Comparison of ENCODE assay signal across 1 cellular context in the genomic region with DNA sequence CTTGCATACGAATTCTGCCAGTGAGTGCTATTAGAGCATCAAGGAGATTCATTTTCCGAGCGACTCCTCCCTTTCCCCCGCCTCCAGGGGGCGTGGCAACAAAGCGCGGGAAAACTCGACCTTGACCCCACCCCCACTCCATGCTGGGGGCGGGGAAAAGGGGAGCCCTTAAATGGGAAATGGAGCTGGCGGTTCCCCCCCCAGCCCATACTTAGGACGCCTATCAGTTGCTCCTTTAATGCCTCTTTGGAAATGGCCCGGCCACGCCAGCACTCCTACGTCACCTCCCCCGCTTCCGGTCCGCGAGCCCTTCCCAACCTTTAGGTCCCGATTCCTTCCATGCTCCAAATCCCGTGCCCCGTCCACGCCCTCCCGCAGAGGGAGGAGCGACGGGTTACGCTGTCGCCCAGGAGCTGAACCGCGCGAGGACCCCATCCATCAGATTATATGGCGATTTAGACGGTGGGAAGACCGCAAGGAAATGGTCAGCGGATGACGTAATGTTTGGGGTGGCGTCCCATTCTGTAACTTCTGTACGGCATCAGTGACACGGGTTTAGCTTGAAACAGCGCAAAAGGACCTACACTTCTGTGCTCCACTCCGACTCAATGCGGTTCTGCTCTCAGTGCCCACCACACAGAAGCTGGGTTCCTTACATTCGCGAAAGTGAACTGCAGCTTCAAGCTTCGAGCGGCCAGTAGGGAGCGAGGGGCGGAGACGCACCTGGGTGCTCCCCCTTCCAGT.
TF ChIP-seq lines count a peak whose summit lies in the region.

No MANE protein-coding gene starts in this region.

TF ChIP-seq in HepG2, 621 proteins besides CTCF, POLR2A, EP300 and RAD21 (continued from another document and continues in another):
- peak; percentile 48; the same call in 1 of the 2 replicates for TF ChIP-seq ZNF569 (CRISPR knock-in tag; IDR thresholded peaks at IDR 0.05; ENCODE audit: borderline replicate concordance)
- TF ChIP-seq, protein P1, sequence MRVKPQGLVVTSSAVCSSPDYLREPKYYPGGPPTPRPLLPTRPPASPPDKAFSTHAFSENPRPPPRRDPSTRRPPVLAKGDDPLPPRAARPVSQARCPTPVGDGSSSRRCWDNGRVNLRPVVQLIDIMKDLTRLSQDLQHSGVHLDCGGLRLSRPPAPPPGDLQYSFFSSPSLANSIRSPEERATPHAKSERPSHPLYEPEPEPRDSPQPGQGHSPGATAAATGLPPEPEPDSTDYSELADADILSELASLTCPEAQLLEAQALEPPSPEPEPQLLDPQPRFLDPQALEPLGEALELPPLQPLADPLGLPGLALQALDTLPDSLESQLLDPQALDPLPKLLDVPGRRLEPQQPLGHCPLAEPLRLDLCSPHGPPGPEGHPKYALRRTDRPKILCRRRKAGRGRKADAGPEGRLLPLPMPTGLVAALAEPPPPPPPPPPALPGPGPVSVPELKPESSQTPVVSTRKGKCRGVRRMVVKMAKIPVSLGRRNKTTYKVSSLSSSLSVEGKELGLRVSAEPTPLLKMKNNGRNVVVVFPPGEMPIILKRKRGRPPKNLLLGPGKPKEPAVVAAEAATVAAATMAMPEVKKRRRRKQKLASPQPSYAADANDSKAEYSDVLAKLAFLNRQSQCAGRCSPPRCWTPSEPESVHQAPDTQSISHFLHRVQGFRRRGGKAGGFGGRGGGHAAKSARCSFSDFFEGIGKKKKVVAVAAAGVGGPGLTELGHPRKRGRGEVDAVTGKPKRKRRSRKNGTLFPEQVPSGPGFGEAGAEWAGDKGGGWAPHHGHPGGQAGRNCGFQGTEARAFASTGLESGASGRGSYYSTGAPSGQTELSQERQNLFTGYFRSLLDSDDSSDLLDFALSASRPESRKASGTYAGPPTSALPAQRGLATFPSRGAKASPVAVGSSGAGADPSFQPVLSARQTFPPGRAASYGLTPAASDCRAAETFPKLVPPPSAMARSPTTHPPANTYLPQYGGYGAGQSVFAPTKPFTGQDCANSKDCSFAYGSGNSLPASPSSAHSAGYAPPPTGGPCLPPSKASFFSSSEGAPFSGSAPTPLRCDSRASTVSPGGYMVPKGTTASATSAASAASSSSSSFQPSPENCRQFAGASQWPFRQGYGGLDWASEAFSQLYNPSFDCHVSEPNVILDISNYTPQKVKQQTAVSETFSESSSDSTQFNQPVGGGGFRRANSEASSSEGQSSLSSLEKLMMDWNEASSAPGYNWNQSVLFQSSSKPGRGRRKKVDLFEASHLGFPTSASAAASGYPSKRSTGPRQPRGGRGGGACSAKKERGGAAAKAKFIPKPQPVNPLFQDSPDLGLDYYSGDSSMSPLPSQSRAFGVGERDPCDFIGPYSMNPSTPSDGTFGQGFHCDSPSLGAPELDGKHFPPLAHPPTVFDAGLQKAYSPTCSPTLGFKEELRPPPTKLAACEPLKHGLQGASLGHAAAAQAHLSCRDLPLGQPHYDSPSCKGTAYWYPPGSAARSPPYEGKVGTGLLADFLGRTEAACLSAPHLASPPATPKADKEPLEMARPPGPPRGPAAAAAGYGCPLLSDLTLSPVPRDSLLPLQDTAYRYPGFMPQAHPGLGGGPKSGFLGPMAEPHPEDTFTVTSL (CRISPR knock-in tag; IDR thresholded peaks at IDR 0.05; ENCODE audit: borderline replicate concordance): no peak
- TF ChIP-seq, protein P2, sequence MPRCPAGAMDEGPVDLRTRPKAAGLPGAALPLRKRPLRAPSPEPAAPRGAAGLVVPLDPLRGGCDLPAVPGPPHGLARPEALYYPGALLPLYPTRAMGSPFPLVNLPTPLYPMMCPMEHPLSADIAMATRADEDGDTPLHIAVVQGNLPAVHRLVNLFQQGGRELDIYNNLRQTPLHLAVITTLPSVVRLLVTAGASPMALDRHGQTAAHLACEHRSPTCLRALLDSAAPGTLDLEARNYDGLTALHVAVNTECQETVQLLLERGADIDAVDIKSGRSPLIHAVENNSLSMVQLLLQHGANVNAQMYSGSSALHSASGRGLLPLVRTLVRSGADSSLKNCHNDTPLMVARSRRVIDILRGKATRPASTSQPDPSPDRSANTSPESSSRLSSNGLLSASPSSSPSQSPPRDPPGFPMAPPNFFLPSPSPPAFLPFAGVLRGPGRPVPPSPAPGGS (CRISPR knock-in tag; IDR thresholded peaks at IDR 0.05): no peak; the same call in 1 of the 2 replicates
- TF ChIP-seq ZNF451 (CRISPR knock-in tag; IDR thresholded peaks at IDR 0.05): 0 out of 2 replicates have a peak, but pooled peaks have one; percentile 33
- TF ChIP-seq SETDB1 (CRISPR knock-in tag; IDR thresholded peaks at IDR 0.05; ENCODE audit: borderline replicate concordance): no peak
- TF ChIP-seq ZNF749 (CRISPR knock-in tag; IDR thresholded peaks at IDR 0.05; ENCODE audit: borderline replicate concordance): peak; percentile 91; the same call in 1 of the 2 replicates
- TF ChIP-seq, protein P3, sequence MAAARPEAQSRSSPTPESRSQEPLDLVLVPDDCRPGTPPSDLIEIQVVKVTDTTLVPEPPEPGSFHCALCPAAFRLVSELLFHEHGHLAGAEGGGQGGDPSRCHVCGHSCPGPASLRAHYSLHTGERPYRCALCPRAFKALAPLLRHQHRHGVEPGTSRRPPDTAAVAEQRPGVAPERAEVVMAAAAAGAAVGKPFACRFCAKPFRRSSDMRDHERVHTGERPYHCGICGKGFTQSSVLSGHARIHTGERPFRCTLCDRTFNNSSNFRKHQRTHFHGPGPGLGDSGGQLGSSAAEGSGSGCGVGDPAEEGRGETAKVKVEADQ (CRISPR knock-in tag; IDR thresholded peaks at IDR 0.05; ENCODE audit: borderline replicate concordance): peak; percentile 27; the same call in 1 of the 2 replicates
- TF ChIP-seq CREM (IDR thresholded peaks at IDR 0.05): peak; percentile 88
- TF ChIP-seq CREM (CRISPR knock-in tag; IDR thresholded peaks at IDR 0.05): no peak; the same call in 1 of the 2 replicates
- TF ChIP-seq SRSF4 (IDR thresholded peaks at IDR 0.05; ENCODE audit: low read depth, low read length, poor library complexity, severe bottlenecking): no peak
- TF ChIP-seq ZNF776 (CRISPR knock-in tag; IDR thresholded peaks at IDR 0.05): no peak; the same call in 1 of the 2 replicates
- TF ChIP-seq ZNF160 (CRISPR knock-in tag; IDR thresholded peaks at IDR 0.05): peak; percentile 8; the same call in 1 of the 2 replicates
- TF ChIP-seq AGO1 (IDR thresholded peaks at IDR 0.05; ENCODE audit: low read depth, low read length, poor library complexity, severe bottlenecking): no peak
- TF ChIP-seq ATRX (CRISPR knock-in tag; IDR thresholded peaks at IDR 0.05; ENCODE audit: borderline replicate concordance): no peak
- TF ChIP-seq HOXA5 (CRISPR knock-in tag; IDR thresholded peaks at IDR 0.05): no peak
- TF ChIP-seq U2AF2 (IDR thresholded peaks at IDR 0.05; ENCODE audit: low read depth, low read length): no peak
- peak; percentile 43; the same call in 1 of the 2 replicates for TF ChIP-seq ZNF224 (CRISPR knock-in tag; IDR thresholded peaks at IDR 0.05)
- peak; percentile 4; the same call in 1 of the 2 replicates for TF ChIP-seq CCDC6 (CRISPR knock-in tag; IDR thresholded peaks at IDR 0.05)
- no peak for TF ChIP-seq SCMH1 (CRISPR knock-in tag; IDR thresholded peaks at IDR 0.05; ENCODE audit: borderline replicate concordance)
- TF ChIP-seq, protein P4, sequence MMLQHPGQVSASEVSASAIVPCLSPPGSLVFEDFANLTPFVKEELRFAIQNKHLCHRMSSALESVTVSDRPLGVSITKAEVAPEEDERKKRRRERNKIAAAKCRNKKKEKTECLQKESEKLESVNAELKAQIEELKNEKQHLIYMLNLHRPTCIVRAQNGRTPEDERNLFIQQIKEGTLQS (CRISPR knock-in tag; IDR thresholded peaks at IDR 0.05): peak; percentile 69; the same call in 1 of the 2 replicates
- TF ChIP-seq ZMAT3 (CRISPR knock-in tag; conservative IDR thresholded peaks at IDR 0.05): no peak; the same call in 1 of the 2 replicates
- TF ChIP-seq, protein P5, sequence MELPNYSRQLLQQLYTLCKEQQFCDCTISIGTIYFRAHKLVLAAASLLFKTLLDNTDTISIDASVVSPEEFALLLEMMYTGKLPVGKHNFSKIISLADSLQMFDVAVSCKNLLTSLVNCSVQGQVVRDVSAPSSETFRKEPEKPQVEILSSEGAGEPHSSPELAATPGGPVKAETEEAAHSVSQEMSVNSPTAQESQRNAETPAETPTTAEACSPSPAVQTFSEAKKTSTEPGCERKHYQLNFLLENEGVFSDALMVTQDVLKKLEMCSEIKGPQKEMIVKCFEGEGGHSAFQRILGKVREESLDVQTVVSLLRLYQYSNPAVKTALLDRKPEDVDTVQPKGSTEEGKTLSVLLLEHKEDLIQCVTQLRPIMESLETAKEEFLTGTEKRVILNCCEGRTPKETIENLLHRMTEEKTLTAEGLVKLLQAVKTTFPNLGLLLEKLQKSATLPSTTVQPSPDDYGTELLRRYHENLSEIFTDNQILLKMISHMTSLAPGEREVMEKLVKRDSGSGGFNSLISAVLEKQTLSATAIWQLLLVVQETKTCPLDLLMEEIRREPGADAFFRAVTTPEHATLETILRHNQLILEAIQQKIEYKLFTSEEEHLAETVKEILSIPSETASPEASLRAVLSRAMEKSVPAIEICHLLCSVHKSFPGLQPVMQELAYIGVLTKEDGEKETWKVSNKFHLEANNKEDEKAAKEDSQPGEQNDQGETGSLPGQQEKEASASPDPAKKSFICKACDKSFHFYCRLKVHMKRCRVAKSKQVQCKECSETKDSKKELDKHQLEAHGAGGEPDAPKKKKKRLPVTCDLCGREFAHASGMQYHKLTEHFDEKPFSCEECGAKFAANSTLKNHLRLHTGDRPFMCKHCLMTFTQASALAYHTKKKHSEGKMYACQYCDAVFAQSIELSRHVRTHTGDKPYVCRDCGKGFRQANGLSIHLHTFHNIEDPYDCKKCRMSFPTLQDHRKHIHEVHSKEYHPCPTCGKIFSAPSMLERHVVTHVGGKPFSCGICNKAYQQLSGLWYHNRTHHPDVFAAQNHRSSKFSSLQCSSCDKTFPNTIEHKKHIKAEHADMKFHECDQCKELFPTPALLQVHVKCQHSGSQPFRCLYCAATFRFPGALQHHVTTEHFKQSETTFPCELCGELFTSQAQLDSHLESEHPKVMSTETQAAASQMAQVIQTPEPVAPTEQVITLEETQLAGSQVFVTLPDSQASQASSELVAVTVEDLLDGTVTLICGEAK (IDR thresholded peaks at IDR 0.05): no peak
- TF ChIP-seq, protein P5 (CRISPR knock-in tag; IDR thresholded peaks at IDR 0.05): peak; percentile 70
- TF ChIP-seq ZBTB38 (CRISPR knock-in tag; IDR thresholded peaks at IDR 0.05): no peak; the same call in 1 of the 2 replicates
- no peak for TF ChIP-seq TAF15 (IDR thresholded peaks at IDR 0.05; ENCODE audit: low read depth, low read length, poor library complexity, severe bottlenecking)
- no peak for TF ChIP-seq TERF1 (CRISPR knock-in tag; IDR thresholded peaks at IDR 0.05)
- TF ChIP-seq ZNF138 (CRISPR knock-in tag; IDR thresholded peaks at IDR 0.05; ENCODE audit: low read depth): no peak
- no peak for TF ChIP-seq PLRG1 (conservative IDR thresholded peaks at IDR 0.05)
- no peak for TF ChIP-seq ZMYM3 (CRISPR knock-in tag; IDR thresholded peaks at IDR 0.05)
- no peak for TF ChIP-seq KAT7 (CRISPR knock-in tag; IDR thresholded peaks at IDR 0.05; ENCODE audit: borderline replicate concordance)
- no peak for TF ChIP-seq RBM39 (IDR thresholded peaks at IDR 0.05; ENCODE audit: low read depth, low read length, poor library complexity, severe bottlenecking)
- TF ChIP-seq MED8 (CRISPR knock-in tag; IDR thresholded peaks at IDR 0.05; ENCODE audit: insufficient replicate concordance): no peak
- no peak for TF ChIP-seq RFX3 (CRISPR knock-in tag; IDR thresholded peaks at IDR 0.05)
- TF ChIP-seq GATAD2A (CRISPR knock-in tag; IDR thresholded peaks at IDR 0.05): peak; percentile 62
- TF ChIP-seq HNRNPL (IDR thresholded peaks at IDR 0.05; ENCODE audit: low read depth, low read length): no peak; the same call in 1 of the 2 replicates
- no peak for TF ChIP-seq ZFP62 (CRISPR knock-in tag; IDR thresholded peaks at IDR 0.05)
- 0 out of 2 replicates have a peak, but pooled peaks have one; percentile 33 for TF ChIP-seq HHEX (CRISPR knock-in tag; IDR thresholded peaks at IDR 0.05)
- TF ChIP-seq ZNF432 (CRISPR knock-in tag; IDR thresholded peaks at IDR 0.05; ENCODE audit: borderline replicate concordance): no peak
